Comparison of ENCODE assay signal across 8 cellular contexts in the genomic region with DNA sequence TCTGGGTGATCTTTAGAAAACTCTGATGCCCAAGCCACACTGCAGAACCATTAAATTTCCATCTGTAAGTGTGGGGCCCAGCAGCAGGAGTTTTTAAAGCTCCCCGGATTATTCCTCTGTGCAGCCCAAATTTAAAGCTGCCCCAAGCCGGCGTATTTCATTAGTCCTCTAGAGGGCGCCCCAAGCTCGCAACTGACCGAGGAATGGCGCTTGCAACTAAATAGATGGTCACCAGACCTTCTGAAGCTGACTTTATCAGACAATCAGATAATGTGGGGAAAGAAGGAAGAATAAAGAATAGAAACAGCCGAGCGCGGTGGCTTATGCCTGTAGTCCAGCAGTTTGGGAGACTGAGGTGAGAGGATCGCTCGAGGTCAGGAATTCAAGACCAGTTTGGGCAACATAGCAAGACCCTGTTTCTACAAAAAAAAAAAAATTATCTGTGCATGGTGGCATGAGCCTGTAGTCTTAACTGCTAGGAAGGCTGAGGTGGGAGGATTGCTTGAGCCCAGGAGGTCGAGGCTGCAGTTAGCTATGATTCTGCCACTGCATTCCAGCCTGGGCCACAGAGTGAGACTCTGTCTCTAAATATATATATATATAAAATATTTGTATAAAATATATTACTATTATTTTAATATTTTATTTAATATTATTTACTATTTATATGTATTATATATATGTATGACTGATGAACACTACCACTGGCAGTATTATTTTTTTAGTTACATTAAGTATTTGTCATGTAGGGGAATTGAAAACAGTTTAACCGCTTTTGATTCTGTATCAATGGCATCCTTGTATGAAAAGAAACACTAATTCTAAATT. TPM values are rescaled to one million over a fixed set of nuclear protein-coding genes. Genes with fewer than 3 reads are reported as not detected.
DNase-seq lines count a peak whose midpoint lies in the region; ATAC-seq and TF ChIP-seq lines count a peak whose summit lies in the region.

No MANE protein-coding gene starts in this region.

- H3K27me3 Mint-ChIP-seq in endothelial cell (ENCODE audit: unreplicated experiment), result peaks cover 2% of the 10 kb centered on the region
- peaks cover 39% of the 10 kb centered on the region for H3K27me3 Mint-ChIP-seq in type B pancreatic cell
- peaks cover 58% of the 10 kb centered on the region for H3K27me3 Mint-ChIP-seq in stimulated activated memory B cell treated with anti-CD40 and anti-IgM and Interleukin-4, amounts not matched to agents 10 μg/mL and 1 μg/mL and 100 μg/mL, for 72 hours

- H3K9ac ChIP-seq in HCT116 (ENCODE audit: low read length), result no peak overlapping the region

- RAD21 ChIA-PET in HCT116 (lab: Charles Lee; ENCODE audit: low non-redundant PET in 1 of 2, low total read pairs in 2 of 2, uncharacterized antibody in 2 of 2, unreplicated experiment in 2 of 2), result interaction anchor here in 1 of 2 experiments (0.7 to 1.6 kb wide), 3 partner anchors 16 to 627 kb away, joined by 3 to 10 read pairs (median 7); no protein-coding TSS in a partner anchor

- no peaks in the 10 kb centered on the region for H3K9me3 ChIP-seq in HCT116 (ENCODE audit: control insufficient read depth in 1 of 2, insufficient read depth in 1 of 2, low read depth in 1 of 2, low read length in 2 of 2)

- H3K36me3 ChIP-seq in HCT116 (ENCODE audit: control insufficient read depth in 1 of 2, insufficient read depth in 2 of 2, low read length in 2 of 2), result no peaks in the 10 kb centered on the region

- H3K4me2 ChIP-seq in HCT116 (ENCODE audit: low read length), result no peak overlapping the region

- H3K4me3 ChIP-seq in HCT116 (replicated peaks in 1 of 2; ENCODE audit: low read depth in 1 of 2, low read length in 2 of 2), result no peak overlapping the region

- no peaks in the 10 kb centered on the region for H4K20me1 ChIP-seq in HCT116 (ENCODE audit: insufficient read depth)

- no peak overlapping the region for H2AFZ ChIP-seq in HCT116 (ENCODE audit: low read depth, low read length, poor library complexity, severe bottlenecking)

- peaks cover 47% of the 10 kb centered on the region for H3K27me3 ChIP-seq in HCT116 (ENCODE audit: insufficient read depth, low read length)

- ATAC-seq in HCT116, result peak; percentile 85
- no peak for ATAC-seq in stimulated activated memory B cell treated with anti-CD40 and anti-IgM and Interleukin-4, amounts not matched to agents 10 μg/mL and 1 μg/mL and 100 μg/mL, for 72 hours

- DNase-seq in DMS114 treated with DMSO at 0.1 percent for 48 hours (lab: John Stamatoyannopoulos, UW; ENCODE audit: unreplicated experiment) (peak; percentile 24), HCT116 (ENCODE audit: low read depth, low spot score) (peak; percentile 21), NCI-H2171 (lab: John Stamatoyannopoulos, UW) (peak; percentile 36), endothelial cell (ENCODE audit: low spot score) (peak; percentile 80), mucosa of gallbladder (ENCODE audit: low spot score) (peak; percentile 40), type B pancreatic cell (ENCODE audit: extremely low spot score, unreplicated experiment) (peak; percentile 77)
- peak; percentile 8 to 11 for DNase-seq in activated CD4-positive, alpha-beta T cell treated with anti-CD3 and anti-CD28 coated beads, Interleukin-2, amount 50 U/mL, for 24 hours (ENCODE audit: low read depth in 1 of 2, low spot score in 1 of 2)

- peak; percentile 59 to 94 (median 82); a peak in 5 of 6 replicates for TF ChIP-seq CTCF in HCT116 (IDR thresholded peaks at IDR 0.05 in 2 of 3, conservative IDR thresholded peaks at IDR 0.05 in 1 of 3; ENCODE audit: borderline replicate concordance in 1 of 3, insufficient read depth in 1 of 3, low read depth in 2 of 3, low read length in 2 of 3)
- TF ChIP-seq CTCF in endothelial cell (IDR thresholded peaks at IDR 0.05; ENCODE audit: unreplicated experiment), result peak; percentile 86
- peak; percentile 91 for TF ChIP-seq CTCF in type B pancreatic cell (conservative IDR thresholded peaks at IDR 0.05)

- TF ChIP-seq POLR2A in HCT116 (IDR thresholded peaks at IDR 0.05; ENCODE audit: borderline replicate concordance, extremely low read depth, insufficient read depth, insufficient read length), result no peak

- H3K27ac Mint-ChIP-seq in endothelial cell (ENCODE audit: unreplicated experiment) (no peak overlapping the region), type B pancreatic cell (no peak overlapping the region)
- no peak overlapping the region for H3K27ac Mint-ChIP-seq in stimulated activated memory B cell treated with anti-CD40 and anti-IgM and Interleukin-4, amounts not matched to agents 10 μg/mL and 1 μg/mL and 100 μg/mL, for 72 hours

- H3K36me3 Mint-ChIP-seq in endothelial cell (ENCODE audit: low read depth, unreplicated experiment), result no peaks in the 10 kb centered on the region
- no peaks in the 10 kb centered on the region for H3K36me3 Mint-ChIP-seq in type B pancreatic cell
- H3K36me3 Mint-ChIP-seq in stimulated activated memory B cell treated with anti-CD40 and anti-IgM and Interleukin-4, amounts not matched to agents 10 μg/mL and 1 μg/mL and 100 μg/mL, for 72 hours, result no peaks in the 10 kb centered on the region

- H3K9me2 ChIP-seq in HCT116 (ENCODE audit: insufficient read depth), result no peaks in the 10 kb centered on the region

- POLR2A ChIA-PET in HCT116 (lab: Charles Lee), result no interaction called here

- H3K79me2 ChIP-seq in HCT116 (ENCODE audit: insufficient read depth, low read length), result no peaks in the 10 kb centered on the region

- no peaks in the 10 kb centered on the region for H3K4me1 ChIP-seq in HCT116 (ENCODE audit: control insufficient read depth in 1 of 2, insufficient read depth in 2 of 2, low read length in 2 of 2)

- H3K4me3 Mint-ChIP-seq in endothelial cell (ENCODE audit: unreplicated experiment), result no peak overlapping the region
- peak overlapping the region; percentile 3 for H3K4me3 Mint-ChIP-seq in type B pancreatic cell
- no peak overlapping the region for H3K4me3 Mint-ChIP-seq in stimulated activated memory B cell treated with anti-CD40 and anti-IgM and Interleukin-4, amounts not matched to agents 10 μg/mL and 1 μg/mL and 100 μg/mL, for 72 hours

- H3K9me3 Mint-ChIP-seq in endothelial cell (ENCODE audit: unreplicated experiment) (no peaks in the 10 kb centered on the region), type B pancreatic cell (no peaks in the 10 kb centered on the region)
- no peaks in the 10 kb centered on the region for H3K9me3 Mint-ChIP-seq in stimulated activated memory B cell treated with anti-CD40 and anti-IgM and Interleukin-4, amounts not matched to agents 10 μg/mL and 1 μg/mL and 100 μg/mL, for 72 hours

- no peak overlapping the region for H3K27ac ChIP-seq in HCT116 (ENCODE audit: low read depth, low read length)

- BruUV-seq in HCT116 (replicated peaks; lab: Mats Ljungman, UMichigan), result no TSS peak

- CTCF ChIA-PET in HCT116 (lab: Charles Lee), result interaction anchor here (0.7 to 3.2 kb wide), 19 partner anchors 13 to 1577 kb away, joined by 3 to 65 read pairs (median 3); no protein-coding TSS in a partner anchor

- peak; percentile 79 for TF ChIP-seq RAD21 in HCT116 (IDR thresholded peaks at IDR 0.05; ENCODE audit: low read depth)

- H3K4me1 Mint-ChIP-seq in endothelial cell (ENCODE audit: unreplicated experiment), result peaks cover 25% of the 10 kb centered on the region
- peaks cover 5% of the 10 kb centered on the region for H3K4me1 Mint-ChIP-seq in type B pancreatic cell (ENCODE audit: unreplicated experiment)
- H3K4me1 Mint-ChIP-seq in stimulated activated memory B cell treated with anti-CD40 and anti-IgM and Interleukin-4, amounts not matched to agents 10 μg/mL and 1 μg/mL and 100 μg/mL, for 72 hours, result no peaks in the 10 kb centered on the region

- intact Hi-C loops in HCT116 (cut with micrococcal nuclease), result loop anchor here (1.0 to 2.0 kb wide), 3 partner anchors 17 to 627 kb away; no protein-coding TSS in a partner anchor

TF ChIP-seq in HCT116, 20 proteins besides CTCF, POLR2A, EP300 and RAD21:
- no peak for TF ChIP-seq EGR1 (IDR thresholded peaks at IDR 0.05; ENCODE audit: low read depth)
- TF ChIP-seq, protein P1, sequence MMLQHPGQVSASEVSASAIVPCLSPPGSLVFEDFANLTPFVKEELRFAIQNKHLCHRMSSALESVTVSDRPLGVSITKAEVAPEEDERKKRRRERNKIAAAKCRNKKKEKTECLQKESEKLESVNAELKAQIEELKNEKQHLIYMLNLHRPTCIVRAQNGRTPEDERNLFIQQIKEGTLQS (IDR thresholded peaks at IDR 0.05), result no peak
- TF ChIP-seq YY1 (IDR thresholded peaks at IDR 0.05; ENCODE audit: extremely low read depth, insufficient replicate concordance, low read depth, low read length), result no peak
- no peak for TF ChIP-seq EZH2phosphoT487 (IDR thresholded peaks at IDR 0.05; ENCODE audit: borderline replicate concordance)
- no peak for TF ChIP-seq SP1 (IDR thresholded peaks at IDR 0.05; ENCODE audit: low read depth)
- TF ChIP-seq, protein P2, sequence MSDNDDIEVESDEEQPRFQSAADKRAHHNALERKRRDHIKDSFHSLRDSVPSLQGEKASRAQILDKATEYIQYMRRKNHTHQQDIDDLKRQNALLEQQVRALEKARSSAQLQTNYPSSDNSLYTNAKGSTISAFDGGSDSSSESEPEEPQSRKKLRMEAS (IDR thresholded peaks at IDR 0.05), result no peak
- TF ChIP-seq ELF1 (IDR thresholded peaks at IDR 0.05; ENCODE audit: borderline replicate concordance, low read depth), result no peak
- no peak for TF ChIP-seq CBX3 (IDR thresholded peaks at IDR 0.05; ENCODE audit: low read depth)

RNA-seq across cellular contexts. Expression of a gene that starts 56.0 kb away (rescaled TPM):
- total RNA-seq in HCT116 (2021; ENCODE audit: unreplicated experiment) (not detected), endothelial cell (ENCODE audit: unreplicated experiment) (4.5 TPM), mucosa of gallbladder (not detected), type B pancreatic cell (ENCODE audit: low replicate concordance) (not detected in 2 replicates)
- not detected in 2 replicates for polyA plus RNA-seq in HCT116 (2012)

Comparison
In these comparisons a context has a peak if more than half of its experiments do, and no peak if none do; other contexts are left out.
1. DNase-seq: peak in every context shown above with its lines; median percentile 80 in endothelial cell; 77 in type B pancreatic cell; 40 in mucosa of gallbladder; 36 in NCI-H2171; 24 in DMS114 treated with DMSO at 0.1 percent for 48 hours; 21 in HCT116; 10 in activated CD4-positive, alpha-beta T cell treated with anti-CD3 and anti-CD28 coated beads, Interleukin-2, amount 50 U/mL, for 24 hours.